10 cellular contexts compared by ENCODE assay signal in genomic region chr5:170809551-170809950, GRCh38. TPM values are rescaled to one million over a fixed set of nuclear protein-coding genes. Genes with fewer than 3 reads are reported as not detected.
DNase-seq lines count a peak whose midpoint lies in the region; ATAC-seq and TF ChIP-seq lines count a peak whose summit lies in the region.
"Had no signal": no experiment of that assay in that cellular context is flagged by ENCODE, and none has a peak within 500 bp of the region (broad histone marks: within the 10 kb centered on the region; RNA-seq: fewer than 3 reads in every experiment).

No MANE protein-coding gene starts in this region.

- H3K9me2 ChIP-seq in OCI-LY7 (ENCODE audit: insufficient read depth, low read length) = no peaks in the 10 kb centered on the region

- 79 to 86% methylated on average over 5 to 7 of the region's 7 CpGs for WGBS in endodermal cell (ENCODE audit: insufficient coverage in 1 of 2, insufficient read length in 1 of 2), 2 experiments

- H3K4me3 Mint-ChIP-seq in endodermal cell = no peak overlapping the region
- no peak overlapping the region for H3K4me3 Mint-ChIP-seq in osteocyte (ENCODE audit: unreplicated experiment)
- H3K4me3 Mint-ChIP-seq in activated T-helper 2 cell treated with anti-CD3 and anti-CD28 coated beads, Interferon-gamma antibody, Interleukin-2, Interleukin-4, amounts not matched to agents 10 μg/mL and 5 μg/mL and 100 μg/mL, durations not matched to agents 14 hours and 24 hours and 36 hours (ENCODE audit: low read depth) = no peak overlapping the region
- H3K4me3 Mint-ChIP-seq: natural killer cell treated with Interleukin-12 subunit alpha and Interleukin-12 subunit beta and Interleukin-15 and Interleukin-18, amount 100 ng/mL, for 72 hours had no signal

- H3K36me3 Mint-ChIP-seq in endodermal cell (ENCODE audit: low read depth) (no peaks in the 10 kb centered on the region), osteocyte (ENCODE audit: unreplicated experiment) (no peaks in the 10 kb centered on the region)
- H3K36me3 Mint-ChIP-seq in activated T-helper 2 cell treated with anti-CD3 and anti-CD28 coated beads, Interferon-gamma antibody, Interleukin-2, Interleukin-4, amounts not matched to agents 10 μg/mL and 5 μg/mL and 100 μg/mL, durations not matched to agents 14 hours and 24 hours and 36 hours (ENCODE audit: low read depth) = no peaks in the 10 kb centered on the region
- H3K36me3 Mint-ChIP-seq: natural killer cell treated with Interleukin-12 subunit alpha and Interleukin-12 subunit beta and Interleukin-15 and Interleukin-18, amount 100 ng/mL, for 72 hours had no signal

- H3K36me3 ChIP-seq in endodermal cell (ENCODE audit: control insufficient read depth, insufficient read depth, low read length) (no peaks in the 10 kb centered on the region), OCI-LY7 (ENCODE audit: insufficient read depth, low read length) (no peaks in the 10 kb centered on the region)
- H3K36me3 ChIP-seq: BLaER1 had no signal

- no peaks in the 10 kb centered on the region for H3K4me1 Mint-ChIP-seq in endodermal cell
- H3K4me1 Mint-ChIP-seq in osteocyte (ENCODE audit: unreplicated experiment) = no peaks in the 10 kb centered on the region
- H3K4me1 Mint-ChIP-seq in activated T-helper 2 cell treated with anti-CD3 and anti-CD28 coated beads, Interferon-gamma antibody, Interleukin-2, Interleukin-4, amounts not matched to agents 10 μg/mL and 5 μg/mL and 100 μg/mL, durations not matched to agents 14 hours and 24 hours and 36 hours (ENCODE audit: low read depth) = no peaks in the 10 kb centered on the region

- intact Hi-C loops in activated T-helper 2 cell treated with anti-CD3 and anti-CD28 coated beads, Interferon-gamma antibody, Interleukin-2, Interleukin-4, amounts not matched to agents 10 μg/mL and 5 μg/mL and 100 μg/mL, durations not matched to agents 14 hours and 24 hours and 36 hours (cut with micrococcal nuclease) = no loop called here
- intact Hi-C loops in OCI-LY7 (cut with micrococcal nuclease; ENCODE audit: unreplicated experiment) = no loop called here

- H3K27ac ChIP-seq in endodermal cell (ENCODE audit: low read depth, low read length) (no peak overlapping the region), OCI-LY7 (ENCODE audit: low read depth, low read length, poor library complexity, severe bottlenecking) (no peak overlapping the region)
- H3K27ac ChIP-seq: BLaER1 had no signal

- no peaks in the 10 kb centered on the region for H3K79me2 ChIP-seq in OCI-LY7 (ENCODE audit: insufficient read depth, low read depth, low read length)

- no peaks in the 10 kb centered on the region for H3K27me3 Mint-ChIP-seq in endodermal cell (ENCODE audit: insufficient read depth)
- H3K27me3 Mint-ChIP-seq in osteocyte (ENCODE audit: unreplicated experiment) = peaks cover 36% of the 10 kb centered on the region
- no peaks in the 10 kb centered on the region for H3K27me3 Mint-ChIP-seq in activated T-helper 2 cell treated with anti-CD3 and anti-CD28 coated beads, Interferon-gamma antibody, Interleukin-2, Interleukin-4, amounts not matched to agents 10 μg/mL and 5 μg/mL and 100 μg/mL, durations not matched to agents 14 hours and 24 hours and 36 hours (ENCODE audit: low read depth)

- H3K9me3 Mint-ChIP-seq in endodermal cell = no peaks in the 10 kb centered on the region
- H3K9me3 Mint-ChIP-seq in osteocyte (ENCODE audit: unreplicated experiment) = no peaks in the 10 kb centered on the region
- no peaks in the 10 kb centered on the region for H3K9me3 Mint-ChIP-seq in activated T-helper 2 cell treated with anti-CD3 and anti-CD28 coated beads, Interferon-gamma antibody, Interleukin-2, Interleukin-4, amounts not matched to agents 10 μg/mL and 5 μg/mL and 100 μg/mL, durations not matched to agents 14 hours and 24 hours and 36 hours
- H3K9me3 Mint-ChIP-seq: natural killer cell treated with Interleukin-12 subunit alpha and Interleukin-12 subunit beta and Interleukin-15 and Interleukin-18, amount 100 ng/mL, for 72 hours had no signal

- H2AFZ ChIP-seq in OCI-LY7 (ENCODE audit: low read length) = no peak overlapping the region

- BruUV-seq in OCI-LY7 (replicated peaks; lab: Mats Ljungman, UMichigan) = no TSS peak

- H3K4me1 ChIP-seq in endodermal cell (ENCODE audit: control insufficient read depth, insufficient read depth, low read length) (no peaks in the 10 kb centered on the region), OCI-LY7 (ENCODE audit: insufficient read depth, low read length, poor library complexity, severe bottlenecking) (no peaks in the 10 kb centered on the region)
- H3K4me1 ChIP-seq: BLaER1 had no signal

- POLR2A ChIA-PET in OCI-LY7 (lab: Charles Lee) = no interaction called here

- no peak overlapping the region for H3K4me3 ChIP-seq in endodermal cell (ENCODE audit: low read length)
- H3K4me3 ChIP-seq in OCI-LY7 (ENCODE audit: low read depth, low read length, poor library complexity, severe bottlenecking) = no peak overlapping the region
- H3K4me3 ChIP-seq: BLaER1 had no signal

- CTCF ChIA-PET in OCI-LY7 (lab: Charles Lee; ENCODE audit: unreplicated experiment) = no interaction called here

- no peak for ATAC-seq in GM21423 (IDR thresholded peaks at IDR 0.05; ENCODE audit: unreplicated experiment)

- peak; percentile 74 for TF ChIP-seq CTCF in endodermal cell (conservative IDR thresholded peaks at IDR 0.05)
- peak; percentile 70 for TF ChIP-seq CTCF in osteocyte (IDR thresholded peaks at IDR 0.05)
- no peak for TF ChIP-seq CTCF in OCI-LY7 (conservative IDR thresholded peaks at IDR 0.05; ENCODE audit: low read length)

- H4K20me1 ChIP-seq in OCI-LY7 (ENCODE audit: insufficient read depth, low read length) = no peaks in the 10 kb centered on the region
- H4K20me1 ChIP-seq: BLaER1 had no signal

- H3K4me2 ChIP-seq in OCI-LY7 (ENCODE audit: low read length) = no peak overlapping the region
- H3K4me2 ChIP-seq: BLaER1 had no signal

- no peak overlapping the region for H3K27ac Mint-ChIP-seq in endodermal cell
- no peak overlapping the region for H3K27ac Mint-ChIP-seq in osteocyte (ENCODE audit: unreplicated experiment)
- H3K27ac Mint-ChIP-seq in activated T-helper 2 cell treated with anti-CD3 and anti-CD28 coated beads, Interferon-gamma antibody, Interleukin-2, Interleukin-4, amounts not matched to agents 10 μg/mL and 5 μg/mL and 100 μg/mL, durations not matched to agents 14 hours and 24 hours and 36 hours = no peak overlapping the region
- H3K27ac Mint-ChIP-seq: natural killer cell treated with Interleukin-12 subunit alpha and Interleukin-12 subunit beta and Interleukin-15 and Interleukin-18, amount 100 ng/mL, for 72 hours had no signal

- DNase-seq in NCI-H187 treated with DMSO at 0.1 percent for 48 hours (lab: John Stamatoyannopoulos, UW) (peak; percentile 3), NCI-H187 (lab: John Stamatoyannopoulos, UW) (no peak), NCI-H226 (peak; percentile 14), endodermal cell (peak; percentile 64), osteocyte (ENCODE audit: extremely low spot score, unreplicated experiment) (no peak), OCI-LY7 (ENCODE audit: low spot score) (no peak)
- no peak for DNase-seq in activated T-helper 2 cell treated with anti-CD3 and anti-CD28 coated beads, Interferon-gamma antibody, Interleukin-2, Interleukin-4, amounts not matched to agents 10 μg/mL and 5 μg/mL and 100 μg/mL, durations not matched to agents 14 hours and 24 hours and 36 hours (ENCODE audit: low spot score)

- H3K27me3 ChIP-seq in endodermal cell (ENCODE audit: control insufficient read depth, insufficient read depth, low read length, poor library complexity, severe bottlenecking) = no peaks in the 10 kb centered on the region
- H3K27me3 ChIP-seq: BLaER1 had no signal

- H3K9ac ChIP-seq in endodermal cell (ENCODE audit: extremely low read depth, low read length, poor library complexity, severe bottlenecking) = no peak overlapping the region
- H3K9ac ChIP-seq: BLaER1 had no signal

- H3K9me3 ChIP-seq in endodermal cell (ENCODE audit: control insufficient read depth, low read length) (no peaks in the 10 kb centered on the region), OCI-LY7 (ENCODE audit: low read length) (no peaks in the 10 kb centered on the region)
- H3K9me3 ChIP-seq: BLaER1 had no signal

RNA-seq across cellular contexts. Expression of gene GABRP, which starts 26.0 kb away (rescaled TPM):
- total RNA-seq in endodermal cell = 1 to 10 TPM; 1.1 to 1.9 TPM
- polyA plus RNA-seq in endodermal cell (2013, experiment 1 of 2) = 2.5 TPM
- polyA plus RNA-seq in endodermal cell (2013, experiment 2 of 2) = 0.70 TPM
- not detected in 2 replicates for total RNA-seq in osteocyte
- total RNA-seq in activated T-helper 2 cell treated with anti-CD3 and anti-CD28 coated beads, Interferon-gamma antibody, Interleukin-2, Interleukin-4, amounts not matched to agents 10 μg/mL and 5 μg/mL and 100 μg/mL, durations not matched to agents 14 hours and 24 hours and 36 hours = not detected in 2 replicates
- not detected in 2 replicates for total RNA-seq in OCI-LY7 (2014; rRNA removed; shearing (Covaris generic))
- not detected in 2 replicates for total RNA-seq in OCI-LY7 (2022)
- total RNA-seq: natural killer cell treated with Interleukin-12 subunit alpha and Interleukin-12 subunit beta and Interleukin-15 and Interleukin-18, amount 100 ng/mL, for 72 hours had no signal

RNA-seq across cellular contexts. Expression of gene RANBP17, which starts 52.3 kb away (rescaled TPM):
- 10 to 100 TPM; 26.6 to 28.0 TPM for total RNA-seq in endodermal cell
- 10.4 TPM for polyA plus RNA-seq in endodermal cell (2013, experiment 1 of 2)
- 13.1 TPM for polyA plus RNA-seq in endodermal cell (2013, experiment 2 of 2)
- total RNA-seq in osteocyte = 15.7 and 17.5 TPM in 2 replicates
- total RNA-seq in activated T-helper 2 cell treated with anti-CD3 and anti-CD28 coated beads, Interferon-gamma antibody, Interleukin-2, Interleukin-4, amounts not matched to agents 10 μg/mL and 5 μg/mL and 100 μg/mL, durations not matched to agents 14 hours and 24 hours and 36 hours = not detected in 2 replicates
- total RNA-seq in OCI-LY7 (2014; rRNA removed; shearing (Covaris generic)) = not detected in 2 replicates
- not detected in 2 replicates for total RNA-seq in OCI-LY7 (2022)

Comparison
In these comparisons a context has a peak if more than half of its experiments do, and no peak if none do; other contexts are left out.
1. DNase-seq: peak in NCI-H187 treated with DMSO at 0.1 percent for 48 hours (single experiment), NCI-H226 (single experiment) and endodermal cell (single experiment); none in NCI-H187 (0 of 2), osteocyte (single experiment), activated T-helper 2 cell treated with anti-CD3 and anti-CD28 coated beads, Interferon-gamma antibody, Interleukin-2, Interleukin-4, amounts not matched to agents 10 μg/mL and 5 μg/mL and 100 μg/mL, durations not matched to agents 14 hours and 24 hours and 36 hours (single experiment) and OCI-LY7 (single experiment).
2. RNA of gene RANBP17, which starts 52.3 kb away (total RNA-seq): 26.6 to 28.0 TPM in endodermal cell and 15.7 to 17.5 TPM in osteocyte; not detected in activated T-helper 2 cell treated with anti-CD3 and anti-CD28 coated beads, Interferon-gamma antibody, Interleukin-2, Interleukin-4, amounts not matched to agents 10 μg/mL and 5 μg/mL and 100 μg/mL, durations not matched to agents 14 hours and 24 hours and 36 hours and not detected in OCI-LY7; every median in the first group is over 10 times any median in the second.